In genomic region chr5:148663509-148663908, GRCh38 we compare ENCODE assay signal across 9 cellular contexts. TPM values are rescaled to one million over a fixed set of nuclear protein-coding genes. Genes with fewer than 3 reads are reported as not detected.
"Had no signal": no experiment of that assay in that cellular context is flagged by ENCODE, and none has a peak within 500 bp of the region (broad histone marks: within the 10 kb centered on the region; RNA-seq: fewer than 3 reads in every experiment).

No MANE protein-coding gene starts in this region.

- H3K4me3 ChIP-seq: GM12878 had no signal

- FAIRE-seq: G401.6, GM12878, GM12891, GM12892, GM18507, GM19239 had no signal

- ATAC-seq: GM12878 had no signal

- DNase-seq: GDM1, GF-D8 had no signal

RNA-seq across cellular contexts. Expression of gene HTR4, which starts 9.2 kb away (rescaled TPM):
- total RNA-seq: G401, GM12878 had no signal
- polyA plus RNA-seq: GM12878 had no signal
